ENCODE assay signal across 8 cellular contexts in genomic region chr12:68158427-68158826, GRCh38. TPM values are rescaled to one million over a fixed set of nuclear protein-coding genes. Genes with fewer than 3 reads are reported as not detected.
DNase-seq lines count a peak whose midpoint lies in the region; ATAC-seq and TF ChIP-seq lines count a peak whose summit lies in the region.
"Had no signal": no experiment of that assay in that cellular context is flagged by ENCODE, and none has a peak within 500 bp of the region (broad histone marks: within the 10 kb centered on the region; RNA-seq: fewer than 3 reads in every experiment).

No MANE protein-coding gene starts in this region.

- peak; percentile 11 for TF ChIP-seq CTCF in lower lobe of right lung (IDR thresholded peaks at IDR 0.05)
- no peak for TF ChIP-seq CTCF in uterus (IDR thresholded peaks at IDR 0.05)

- DNase-seq in DMS53 treated with DMSO at 0.1 percent for 48 hours (lab: John Stamatoyannopoulos, UW; ENCODE audit: unreplicated experiment) (peak; percentile 17), HT-29 (ENCODE audit: low spot score) (peak; percentile 64), lower lobe of right lung (no peak), uterus (no peak), SKM-1 (lab: John Stamatoyannopoulos, UW; ENCODE audit: unreplicated experiment) (no peak)

- no peaks in the 10 kb centered on the region for H3K27me3 ChIP-seq in lower lobe of right lung (ENCODE audit: low read depth)
- H3K27me3 ChIP-seq in uterus = no peaks in the 10 kb centered on the region

- no peak overlapping the region for H3K27ac ChIP-seq in lower lobe of right lung
- no peak overlapping the region for H3K27ac ChIP-seq in uterus

- H3K27ac Mint-ChIP-seq in activated naive CD8-positive, alpha-beta T cell = no peak overlapping the region

- H3K36me3 ChIP-seq in lower lobe of right lung (no peaks in the 10 kb centered on the region), uterus (no peaks in the 10 kb centered on the region)

- H3K4me1 Mint-ChIP-seq in activated naive CD8-positive, alpha-beta T cell (ENCODE audit: low read depth) = peaks cover 34% of the 10 kb centered on the region

- peak overlapping the region; percentile 52 for H3K4me3 Mint-ChIP-seq in activated naive CD8-positive, alpha-beta T cell

- H3K36me3 Mint-ChIP-seq in activated naive CD8-positive, alpha-beta T cell = no peaks in the 10 kb centered on the region

- H3K4me1 ChIP-seq in lower lobe of right lung (no peaks in the 10 kb centered on the region), uterus (no peaks in the 10 kb centered on the region)

- peak in 1 of 2 donors; percentile 57 for ATAC-seq in lower lobe of right lung
- no peak for ATAC-seq in GM21526 (IDR thresholded peaks at IDR 0.05; ENCODE audit: low FRiP score, unreplicated experiment)

- H3K9me3 ChIP-seq in lower lobe of right lung = no peaks in the 10 kb centered on the region
- H3K9me3 ChIP-seq in uterus = no peaks in the 10 kb centered on the region

- H3K4me3 ChIP-seq in lower lobe of right lung (no peak overlapping the region), uterus (no peak overlapping the region)

- no peak for TF ChIP-seq POLR2A in uterus (IDR thresholded peaks at IDR 0.05)

- no peaks in the 10 kb centered on the region for H3K27me3 Mint-ChIP-seq in activated naive CD8-positive, alpha-beta T cell

- intact Hi-C loops in lower lobe of right lung (cut with DNase I) = no loop called here
- intact Hi-C loops in uterus (cut with DNase I; ENCODE audit: low total_unique reads) = no loop called here

- H3K9me3 Mint-ChIP-seq in activated naive CD8-positive, alpha-beta T cell (ENCODE audit: low read depth) = no peaks in the 10 kb centered on the region

RNA-seq across cellular contexts. Expression of gene IFNG, which starts 1.1 kb away (rescaled TPM):
- total RNA-seq in HT-29 (2014; rRNA removed; shearing (Covaris generic)) = not detected in 2 replicates
- total RNA-seq in lower lobe of right lung (not detected), uterus (not detected)
- total RNA-seq: M059J had no signal

Comparison
In these comparisons a context has a peak if more than half of its experiments do, and no peak if none do; other contexts are left out.
1. DNase-seq: peak in DMS53 treated with DMSO at 0.1 percent for 48 hours (single experiment) and HT-29 (single experiment); none in lower lobe of right lung (single experiment), uterus (0 of 2) and SKM-1 (single experiment).